ENCODE assay signal across 8 cellular contexts in the genomic region with DNA sequence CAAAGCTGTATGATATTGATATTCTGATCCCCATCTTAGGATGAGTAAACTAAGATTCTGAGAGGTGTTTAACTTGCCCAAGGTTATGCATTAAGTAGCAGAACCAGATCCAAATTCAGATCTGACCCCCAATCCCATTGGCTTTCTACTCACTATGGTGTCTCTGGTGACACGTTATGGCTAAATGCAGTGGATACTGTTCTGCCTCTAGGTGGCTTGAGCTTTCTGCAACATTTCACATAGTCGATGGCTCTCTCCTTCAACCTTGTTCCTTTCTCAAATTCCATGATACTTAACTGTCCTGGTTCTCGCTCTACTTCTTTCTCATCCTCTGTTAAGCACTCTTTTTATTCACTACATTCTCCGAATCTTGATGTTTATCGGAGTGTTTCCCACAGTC. TPM values are rescaled to one million over a fixed set of nuclear protein-coding genes. Genes with fewer than 3 reads are reported as not detected.
A peak's percentile ranks its signal among the peaks of the same experiment; 100 is the strongest.
DNase-seq lines count a peak whose midpoint lies in the region; ATAC-seq and TF ChIP-seq lines count a peak whose summit lies in the region.

No MANE protein-coding gene starts in this region.

- H3K27me3 ChIP-seq in lower lobe of right lung (ENCODE audit: low read depth), result no peaks in the 10 kb centered on the region

- ATAC-seq in HG02678 (IDR thresholded peaks at IDR 0.05; ENCODE audit: unreplicated experiment) (peak; percentile 69), lower lobe of right lung (peak in 1 of 2 donors; percentile 48), HG03025 (IDR thresholded peaks at IDR 0.05; ENCODE audit: low FRiP score, unreplicated experiment) (no peak)

- intact Hi-C loops in lower lobe of right lung (cut with DNase I), result no loop called here

- H3K4me1 ChIP-seq in lower lobe of right lung, result peaks cover 4% of the 10 kb centered on the region

- TF ChIP-seq CTCF in GM12864 (IDR thresholded peaks at IDR 0.05; ENCODE audit: low read depth, low read length, missing control alignments) (peak; percentile 52), VCaP (conservative IDR thresholded peaks at IDR 0.05) (peak; percentile 70), lower lobe of right lung (IDR thresholded peaks at IDR 0.05) (peak; percentile 30)

- H3K4me3 ChIP-seq in GM12864 (ENCODE audit: low read depth, low read length) (no peak overlapping the region), lower lobe of right lung (no peak overlapping the region)

- no peaks in the 10 kb centered on the region for H3K36me3 ChIP-seq in lower lobe of right lung

- no peaks in the 10 kb centered on the region for H3K9me3 ChIP-seq in lower lobe of right lung

- H3K27ac ChIP-seq in VCaP, result no peak overlapping the region
- H3K27ac ChIP-seq in lower lobe of right lung, result no peak overlapping the region

- no peak for DNase-seq in GM12864 (ENCODE audit: low read depth)
- no peak for DNase-seq in lower lobe of right lung
- no peak for DNase-seq in stimulated activated naive CD4-positive, alpha-beta T cell treated with Interleukin-2 at 50 U/mL for 16 hours (lab: John Stamatoyannopoulos, UW)
- DNase-seq in anterior cingulate cortex (lab: John Stamatoyannopoulos, UW), result no peak
- DNase-seq in activated T-cell treated with anti-CD3 and anti-CD28 coated beads for 4 hours, result no peak

RNA-seq across cellular contexts. Expression of a gene that starts 9.4 kb away (rescaled TPM):
- total RNA-seq in lower lobe of right lung, result 2.5 TPM

RNA-seq across cellular contexts. Expression of a gene that starts 22.0 kb away (rescaled TPM):
- total RNA-seq in lower lobe of right lung, result 7.1 TPM

RNA-seq across cellular contexts. Expression of a gene that starts 27.9 kb away (rescaled TPM):
- 14.7 TPM for total RNA-seq in lower lobe of right lung

RNA-seq across cellular contexts. Expression of a gene that starts 28.0 kb away (rescaled TPM):
- 17.6 TPM for total RNA-seq in lower lobe of right lung

RNA-seq across cellular contexts. Expression of a gene that starts 45.5 kb away (rescaled TPM):
- 1.9 TPM for total RNA-seq in lower lobe of right lung
